ENCODE assay signal across 9 cellular contexts in the genomic region with DNA sequence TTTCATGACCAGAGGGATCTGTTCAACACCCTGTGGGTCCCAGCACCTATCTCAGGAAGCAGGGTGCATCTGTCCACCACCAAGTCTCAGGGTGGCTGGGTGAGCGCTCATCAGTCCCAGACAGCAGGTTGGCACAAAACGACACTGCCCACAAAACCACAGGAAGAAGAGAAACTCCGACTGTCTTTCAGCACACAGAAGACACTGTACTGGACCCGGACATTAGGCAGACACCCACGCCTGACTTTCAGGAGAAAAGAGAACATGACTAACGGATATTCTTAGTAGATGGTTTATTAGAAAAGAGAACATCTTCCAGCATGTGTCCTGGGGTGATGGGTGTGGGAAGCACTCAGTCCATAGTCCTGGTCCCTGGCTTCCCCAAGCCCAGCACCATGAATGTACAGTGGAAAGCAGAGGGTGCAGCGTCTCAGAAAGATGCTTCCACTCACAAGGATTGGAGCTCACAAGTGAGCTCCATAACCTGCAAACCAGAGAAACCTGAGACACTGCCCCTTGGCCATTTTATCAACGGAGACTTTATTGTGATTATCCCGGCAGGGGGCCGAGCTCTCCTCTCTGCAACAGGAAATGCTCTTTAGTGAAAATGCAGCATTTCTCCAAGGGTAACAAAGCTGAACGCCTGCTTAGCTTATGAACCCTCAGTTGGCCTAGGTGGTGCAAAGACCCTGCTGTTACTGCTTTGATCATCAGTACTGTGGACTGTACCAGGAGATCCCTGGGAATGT. TPM values are rescaled to one million over a fixed set of nuclear protein-coding genes. Genes with fewer than 3 reads are reported as not detected.
DNase-seq lines count a peak whose midpoint lies in the region; ATAC-seq and TF ChIP-seq lines count a peak whose summit lies in the region.
"Had no signal": no experiment of that assay in that cellular context is flagged by ENCODE, and none has a peak within 500 bp of the region (broad histone marks: within the 10 kb centered on the region; RNA-seq: fewer than 3 reads in every experiment).

No MANE protein-coding gene starts in this region.

- intact Hi-C loops in OCI-LY7 (cut with micrococcal nuclease; ENCODE audit: unreplicated experiment) = no loop called here
- intact Hi-C loops in naive thymus-derived CD4-positive, alpha-beta T cell (cut with micrococcal nuclease) = loop anchor here (5.0 to 10.0 kb wide), 3 partner anchors 301 to 1854 kb away; a partner anchor contains a TSS

- peaks cover 0 to 65% (median 30%) of the 10 kb centered on the region in 7 donors for H3K4me1 Mint-ChIP-seq in naive thymus-derived CD4-positive, alpha-beta T cell
- H3K4me1 Mint-ChIP-seq in nephron progenitor cell = peaks cover 49% of the 10 kb centered on the region

- no peaks in the 10 kb centered on the region for H3K9me3 ChIP-seq in OCI-LY7 (ENCODE audit: low read length)
- H3K9me3 ChIP-seq in naive thymus-derived CD4-positive, alpha-beta T cell (ENCODE audit: control insufficient read depth in 2 of 3, low read length in 3 of 3) = no peaks in the 10 kb centered on the region

- peak; percentile 45 for ATAC-seq in HG02588 (IDR thresholded peaks at IDR 0.05; ENCODE audit: unreplicated experiment)
- peak; percentile 36 for ATAC-seq in naive thymus-derived CD4-positive, alpha-beta T cell

- H3K36me3 ChIP-seq in OCI-LY7 (ENCODE audit: insufficient read depth, low read length) = no peaks in the 10 kb centered on the region
- no peaks in the 10 kb centered on the region for H3K36me3 ChIP-seq in naive thymus-derived CD4-positive, alpha-beta T cell (ENCODE audit: control insufficient read depth in 2 of 3, insufficient read depth in 3 of 3, low read length in 3 of 3)

- no peak overlapping the region for H3K27ac Mint-ChIP-seq in naive thymus-derived CD4-positive, alpha-beta T cell
- no peak overlapping the region for H3K27ac Mint-ChIP-seq in nephron progenitor cell

- no peaks in the 10 kb centered on the region for H3K79me2 ChIP-seq in OCI-LY7 (ENCODE audit: insufficient read depth, low read depth, low read length)

- no peaks in the 10 kb centered on the region for H3K9me2 ChIP-seq in OCI-LY7 (ENCODE audit: insufficient read depth, low read length)

- DNase-seq in GDM1 (lab: John Stamatoyannopoulos, UW) = peak; percentile 65
- DNase-seq in OCI-LY7 (ENCODE audit: low spot score) = no peak
- DNase-seq in activated effector memory CD4-positive, alpha-beta T cell treated with anti-CD3 and anti-CD28 coated beads, Interleukin-2, amount 50 U/mL, for 16 hours = peak; percentile 88
- DNase-seq in naive thymus-derived CD4-positive, alpha-beta T cell = peak in 6 of 9 donors; percentile 36 to 61 (median 50)
- DNase-seq in SW 1271 (lab: John Stamatoyannopoulos, UW) = no peak
- DNase-seq in NCI-H226 = no peak
- no peak for DNase-seq in nephron progenitor cell

- TF ChIP-seq CTCF in OCI-LY7 (conservative IDR thresholded peaks at IDR 0.05; ENCODE audit: low read length) (no peak), nephron progenitor cell (IDR thresholded peaks at IDR 0.05) (no peak)

- peak overlapping the region; percentile 26 for H3K4me2 ChIP-seq in OCI-LY7 (ENCODE audit: low read length)

- no peak overlapping the region for H3K4me3 ChIP-seq in OCI-LY7 (ENCODE audit: low read depth, low read length, poor library complexity, severe bottlenecking)
- peak overlapping the region; percentile 40 for H3K4me3 ChIP-seq in naive thymus-derived CD4-positive, alpha-beta T cell (ENCODE audit: low read length)

- H4K20me1 ChIP-seq in OCI-LY7 (ENCODE audit: insufficient read depth, low read length) = no peaks in the 10 kb centered on the region

- H3K36me3 Mint-ChIP-seq in naive thymus-derived CD4-positive, alpha-beta T cell = peaks cover 0 to 5% (median 0%) of the 10 kb centered on the region in 5 donors
- no peaks in the 10 kb centered on the region for H3K36me3 Mint-ChIP-seq in nephron progenitor cell (ENCODE audit: low read depth)

- H3K27me3 Mint-ChIP-seq in naive thymus-derived CD4-positive, alpha-beta T cell = peaks cover 0 to 3% (median 0%) of the 10 kb centered on the region in 5 donors
- H3K27me3 Mint-ChIP-seq in nephron progenitor cell (ENCODE audit: low read depth, poor library complexity) = no peaks in the 10 kb centered on the region

- CTCF ChIA-PET in OCI-LY7 (lab: Charles Lee; ENCODE audit: unreplicated experiment) = no interaction called here
- CTCF ChIA-PET in naive thymus-derived CD4-positive, alpha-beta T cell (lab: Charles Lee) = interaction anchor here (1.0 to 7.9 kb wide), 12 partner anchors 10 to 107 kb away, joined by 3 to 120 read pairs (median 8); a partner anchor contains a TSS

- H3K27ac ChIP-seq in OCI-LY7 (ENCODE audit: low read depth, low read length, poor library complexity, severe bottlenecking) = no peak overlapping the region
- H3K27ac ChIP-seq in naive thymus-derived CD4-positive, alpha-beta T cell (ENCODE audit: low read depth, low read length) = peak overlapping the region; percentile 87

- H3K4me3 Mint-ChIP-seq in naive thymus-derived CD4-positive, alpha-beta T cell = peak overlapping the region in 4 of 10 donors; percentile 77 to 82 (median 81)
- no peak overlapping the region for H3K4me3 Mint-ChIP-seq in nephron progenitor cell

- peaks cover 0 to 5% (median 0%) of the 10 kb centered on the region in 11 donors for H3K9me3 Mint-ChIP-seq in naive thymus-derived CD4-positive, alpha-beta T cell
- no peaks in the 10 kb centered on the region for H3K9me3 Mint-ChIP-seq in nephron progenitor cell

- no TSS peak for BruUV-seq in OCI-LY7 (replicated peaks; lab: Mats Ljungman, UMichigan)

- no peaks in the 10 kb centered on the region for H3K27me3 ChIP-seq in naive thymus-derived CD4-positive, alpha-beta T cell (ENCODE audit: control insufficient read depth in 2 of 2, insufficient read depth in 2 of 2, low read length in 2 of 2)

- peaks cover 35% of the 10 kb centered on the region for H3K4me1 ChIP-seq in OCI-LY7 (ENCODE audit: insufficient read depth, low read length, poor library complexity, severe bottlenecking)
- H3K4me1 ChIP-seq in naive thymus-derived CD4-positive, alpha-beta T cell (ENCODE audit: control insufficient read depth in 2 of 2, insufficient read depth in 2 of 2, low read length in 2 of 2) = peaks cover 79 to 87% of the 10 kb centered on the region in 2 donors

- POLR2A ChIA-PET in OCI-LY7 (lab: Charles Lee) = interaction anchor here (0.6 to 1.8 kb wide), 2 partner anchors 9 to 30 kb away, joined by 3 to 4 read pairs; no protein-coding TSS in a partner anchor
- POLR2A ChIA-PET in naive thymus-derived CD4-positive, alpha-beta T cell (lab: Charles Lee) = interaction anchor here (0.7 to 10.0 kb wide), 10 partner anchors 10 to 71 kb away, joined by 3 to 391 read pairs (median 24); a partner anchor contains a TSS

- peak overlapping the region; percentile 89 for H2AFZ ChIP-seq in OCI-LY7 (ENCODE audit: low read length)

RNA-seq across cellular contexts. Expression of a gene that starts 35.8 kb away (rescaled TPM):
- not detected in 2 replicates for total RNA-seq in OCI-LY7 (2014; rRNA removed; shearing (Covaris generic))
- 2.6 and 3.1 TPM in 2 replicates for total RNA-seq in OCI-LY7 (2022)
- 100 to 1,000 TPM; 291 to 414 (median 306) TPM for total RNA-seq in naive thymus-derived CD4-positive, alpha-beta T cell
- 100 to 1,000 TPM; 189 to 295 TPM for polyA plus RNA-seq in naive thymus-derived CD4-positive, alpha-beta T cell
- total RNA-seq: bronchial epithelial cell had no signal

RNA-seq across cellular contexts. Expression of a gene that starts 55.8 kb away (rescaled TPM):
- not detected in 2 replicates for total RNA-seq in OCI-LY7 (2014; rRNA removed; shearing (Covaris generic))
- not detected in 2 replicates for total RNA-seq in OCI-LY7 (2022)
- 1 to 10 TPM in 1 of 5 experiments, under 1 TPM in 1, not detected in 3; 0.48 to 5.6 TPM for total RNA-seq in naive thymus-derived CD4-positive, alpha-beta T cell
- not detected for polyA plus RNA-seq in naive thymus-derived CD4-positive, alpha-beta T cell
- total RNA-seq: bronchial epithelial cell had no signal

Comparison
In these comparisons a context has a peak if more than half of its experiments do, and no peak if none do; other contexts are left out.
1. DNase-seq: peak in GDM1 (single experiment), activated effector memory CD4-positive, alpha-beta T cell treated with anti-CD3 and anti-CD28 coated beads, Interleukin-2, amount 50 U/mL, for 16 hours (single experiment) and naive thymus-derived CD4-positive, alpha-beta T cell (6 of 9); none in OCI-LY7 (single experiment), SW 1271 (0 of 2), NCI-H226 (single experiment) and nephron progenitor cell (single experiment).
2. RNA of a gene that starts 35.8 kb away (total RNA-seq): 291 to 414 TPM in naive thymus-derived CD4-positive, alpha-beta T cell; 2.6 to 3.1 TPM in OCI-LY7; every median in the first group is over 10 times any median in the second.